8 cellular contexts compared by ENCODE assay signal in genomic region chr1:16441312-16441641, GRCh38. TPM values are rescaled to one million over a fixed set of nuclear protein-coding genes. Genes with fewer than 3 reads are reported as not detected.
A peak's percentile ranks its signal among the peaks of the same experiment; 100 is the strongest.
DNase-seq lines count a peak whose midpoint lies in the region; ATAC-seq, FAIRE-seq and TF ChIP-seq lines count a peak whose summit lies in the region.

No MANE protein-coding gene starts in this region.

- H3K27me3 ChIP-seq in fibroblast of lung (ENCODE audit: control insufficient read depth, insufficient read depth, low read length) (no peaks in the 10 kb centered on the region), pancreas (no peaks in the 10 kb centered on the region)

- no peak overlapping the region for H2AFZ ChIP-seq in fibroblast of lung (ENCODE audit: low read length)

- H3K36me3 ChIP-seq in SK-N-MC (ENCODE audit: insufficient read depth, low read length) (peaks cover 19% of the 10 kb centered on the region; the same call in 1 of the 2 replicates), fibroblast of lung (ENCODE audit: control insufficient read depth, insufficient read depth, low read length) (peaks cover 8% of the 10 kb centered on the region), pancreas (peaks cover 0 to 7% (median 0%) of the 10 kb centered on the region in 3 donors)

- no peak for TF ChIP-seq CTCF in fibroblast of lung (conservative IDR thresholded peaks at IDR 0.05 in 1 of 2, IDR thresholded peaks at IDR 0.05 in 1 of 2; ENCODE audit: low read depth in 1 of 2, low read length in 2 of 2)
- no peak for TF ChIP-seq CTCF in pancreas (IDR thresholded peaks at IDR 0.05)

- peaks cover 36% of the 10 kb centered on the region for H3K79me2 ChIP-seq in fibroblast of lung (ENCODE audit: control insufficient read depth, insufficient read depth, low read length)

- DNase-seq in SK-N-MC (ENCODE audit: low read depth, low spot score) (no peak), fibroblast of lung (ENCODE audit: low read depth in 2 of 2) (peak in 1 of 2 donors; percentile 15), pancreas (no peak), SW480 (ENCODE audit: low spot score) (no peak), COLO668 (lab: John Stamatoyannopoulos, UW; ENCODE audit: unreplicated experiment) (no peak), DMS 273 treated with DMSO at 0.1 percent for 48 hours (lab: John Stamatoyannopoulos, UW) (no peak)

- H3K9me3 ChIP-seq in SK-N-MC (ENCODE audit: low read depth, low read length) (no peaks in the 10 kb centered on the region), fibroblast of lung (ENCODE audit: control insufficient read depth, insufficient read depth, low read depth, low read length) (no peaks in the 10 kb centered on the region), pancreas (no peaks in the 10 kb centered on the region)

- WGBS in pancreas, 2 donors, result 2 to 4% methylated on average over 9 of the region's 9 CpGs

- no peak for FAIRE-seq in pancreas (lab: Jason Lieb, UNC)

- H4K20me1 ChIP-seq in fibroblast of lung (ENCODE audit: control insufficient read depth, extremely low read depth, insufficient read depth, low read length), result no peaks in the 10 kb centered on the region

- peak overlapping the region; percentile 99 for H3K4me2 ChIP-seq in fibroblast of lung (ENCODE audit: extremely low read depth, insufficient read depth, low read length)

- peak overlapping the region; percentile 89 for H3K4me3 ChIP-seq in SK-N-MC
- H3K4me3 ChIP-seq in fibroblast of lung (replicated peaks in 1 of 4; ENCODE audit: control extremely low read depth in 1 of 4, insufficient read depth in 1 of 4, low read depth in 3 of 4, low read length in 4 of 4), result peak overlapping the region; percentile 80 to 95 (median 88)
- H3K4me3 ChIP-seq in pancreas, result peak overlapping the region; percentile 78 to 100 (median 98)

- H3K4me1 ChIP-seq in fibroblast of lung (ENCODE audit: control insufficient read depth, extremely low read depth, insufficient read depth, low read length), result peaks cover 8% of the 10 kb centered on the region
- H3K4me1 ChIP-seq in pancreas, result peaks cover 0 to 8% (median 0%) of the 10 kb centered on the region in 3 donors

- H3K9ac ChIP-seq in SK-N-MC (ENCODE audit: insufficient read length) (peak overlapping the region; percentile 92), fibroblast of lung (ENCODE audit: insufficient read depth, low read length) (peak overlapping the region; percentile 85)

- H3K27ac ChIP-seq in SK-N-MC (no peak overlapping the region), fibroblast of lung (ENCODE audit: insufficient read depth, low read length) (peak overlapping the region; percentile 81), pancreas (peak overlapping the region in 1 of 4 donors; percentile 85)

- intact Hi-C loops in pancreas (cut with DNase I), result no loop called here

- ATAC-seq in GM21825 (IDR thresholded peaks at IDR 0.05; ENCODE audit: unreplicated experiment), result peak; percentile 3
- peak in 3 of 4 donors; percentile 5 to 13 (median 7) for ATAC-seq in pancreas
- no peak for ATAC-seq in GM21381 (IDR thresholded peaks at IDR 0.05; ENCODE audit: unreplicated experiment)

RNA-seq across cellular contexts. Expression of gene NECAP2, which starts 0.8 kb away (rescaled TPM):
- total RNA-seq in fibroblast of lung (74.0 and 83.9 TPM in 2 replicates), pancreas (10 to 100 TPM; 11.9 to 37.8 (median 14.1) TPM)
- polyA plus RNA-seq in fibroblast of lung (91.6 and 97.0 TPM in 2 replicates), pancreas (10 to 100 TPM; 18.5 to 20.0 TPM)
- 74.4 and 76.1 TPM in 2 replicates for polyA plus RNA-seq in fibroblast of lung (2012)
- 49.0 and 60.7 TPM in 2 replicates for polyA minus RNA-seq in fibroblast of lung (ENCODE audit: low replicate concordance)

RNA-seq across cellular contexts. Expression of gene SPATA21, which starts 4.1 kb away (rescaled TPM):
- total RNA-seq in fibroblast of lung (not detected in 2 replicates), pancreas (under 1 TPM in 1 of 6 donors, not detected in 5; 0.90 TPM)
- polyA plus RNA-seq in fibroblast of lung (not detected in 2 replicates), pancreas (under 1 TPM; 0.53 to 0.77 TPM)
- not detected in 2 replicates for polyA plus RNA-seq in fibroblast of lung (2012)
- not detected in 2 replicates for polyA minus RNA-seq in fibroblast of lung (ENCODE audit: low replicate concordance)
